8 cellular contexts compared by ENCODE assay signal in the genomic region with DNA sequence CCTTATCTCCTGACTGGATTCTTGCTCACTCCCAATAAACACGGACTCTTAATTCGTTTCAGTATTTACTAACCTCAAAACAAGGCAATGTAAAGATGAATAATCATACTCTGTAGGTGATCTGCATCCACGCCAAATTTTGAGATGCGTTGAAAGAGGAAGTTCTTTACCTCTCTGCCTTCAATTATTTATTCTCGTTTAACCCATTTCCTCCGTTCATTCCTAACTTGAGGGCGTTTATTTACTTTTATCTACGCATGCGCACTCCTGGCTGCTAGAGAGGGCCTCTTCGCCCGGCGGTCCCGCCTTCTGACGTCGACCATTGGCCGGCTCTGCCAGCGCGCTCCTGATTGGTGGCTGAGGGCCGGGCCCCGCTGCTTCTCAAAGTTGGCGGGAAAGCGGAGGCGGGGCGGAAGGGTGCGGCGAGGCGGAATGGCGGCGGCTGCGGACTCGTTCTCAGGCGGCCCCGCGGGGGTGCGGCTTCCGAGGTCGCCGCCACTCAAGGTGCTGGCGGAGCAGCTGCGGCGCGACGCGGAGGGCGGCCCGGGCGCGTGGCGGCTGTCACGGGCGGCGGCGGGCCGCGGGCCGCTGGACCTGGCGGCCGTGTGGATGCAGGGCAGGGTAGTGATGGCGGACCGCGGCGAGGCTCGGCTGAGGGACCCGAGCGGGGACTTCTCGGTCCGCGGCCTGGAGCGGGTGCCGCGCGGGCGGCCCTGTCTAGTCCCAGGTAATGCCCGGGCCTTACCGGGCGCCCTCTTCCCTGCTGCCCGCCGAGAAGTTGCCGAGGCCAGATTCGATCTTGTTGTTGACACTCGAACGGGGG. TPM values are rescaled to one million over a fixed set of nuclear protein-coding genes. Genes with fewer than 3 reads are reported as not detected.
DNase-seq lines count a peak whose midpoint lies in the region; ATAC-seq and TF ChIP-seq lines count a peak whose summit lies in the region.

A gene (plus strand): TSS at position 420 of the 823 bp plus-strand sequence. CDS start 13 bp downstream, at position 433.

- intact Hi-C loops in left ventricle myocardium superior (cut with micrococcal nuclease) = no loop called here
- intact Hi-C loops in psoas muscle (cut with DNase I) = no loop called here
- intact Hi-C loops in uterus (cut with DNase I; ENCODE audit: low total_unique reads) = no loop called here

- H3K36me3 ChIP-seq in psoas muscle (ENCODE audit: insufficient read depth in 1 of 2, low read depth in 1 of 2) (no peaks in the 10 kb centered on the region), uterus (no peaks in the 10 kb centered on the region)

- H3K27ac Mint-ChIP-seq in T-helper 1 cell treated with Interleukin-12 subunit alpha and Interleukin-12 subunit beta and Interleukin-4 antibody, amounts not matched to agents 30 μg/mL and 1 μg/mL, for 36 hours = peak within 1 kb of the TSS; percentile 83

- DNase-seq in NCI-H1694 treated with DMSO at 0.1 percent for 48 hours (lab: John Stamatoyannopoulos, UW) (peak; percentile 94), amniotic stem cell (lab: John Stamatoyannopoulos, UW) (peak; percentile 92), left ventricle myocardium superior (peak; percentile 97), psoas muscle (peak; percentile 96 to 98), uterus (peak; percentile 96 to 97)

- H3K27ac ChIP-seq in psoas muscle (no peak within 1 kb of the TSS), uterus (peak within 1 kb of the TSS in 1 of 2 donors; percentile 62)

- no peaks in the 10 kb centered on the region for H3K27me3 Mint-ChIP-seq in T-helper 1 cell treated with Interleukin-12 subunit alpha and Interleukin-12 subunit beta and Interleukin-4 antibody, amounts not matched to agents 30 μg/mL and 1 μg/mL, for 36 hours (ENCODE audit: low read depth)

- peak; percentile 24 to 41 for TF ChIP-seq POLR2A in uterus (IDR thresholded peaks at IDR 0.05)

- H3K36me3 Mint-ChIP-seq in T-helper 1 cell treated with Interleukin-12 subunit alpha and Interleukin-12 subunit beta and Interleukin-4 antibody, amounts not matched to agents 30 μg/mL and 1 μg/mL, for 36 hours (ENCODE audit: low read depth) = peaks cover 7% of the 10 kb centered on the region

- H3K4me1 Mint-ChIP-seq in T-helper 1 cell treated with Interleukin-12 subunit alpha and Interleukin-12 subunit beta and Interleukin-4 antibody, amounts not matched to agents 30 μg/mL and 1 μg/mL, for 36 hours (ENCODE audit: low read depth) = peaks cover 37% of the 10 kb centered on the region

- H3K27me3 ChIP-seq in psoas muscle (ENCODE audit: insufficient read depth in 3 of 3, low read length in 2 of 3) (no peaks in the 10 kb centered on the region), uterus (no peaks in the 10 kb centered on the region)

- no peaks in the 10 kb centered on the region for H3K9me3 Mint-ChIP-seq in T-helper 1 cell treated with Interleukin-12 subunit alpha and Interleukin-12 subunit beta and Interleukin-4 antibody, amounts not matched to agents 30 μg/mL and 1 μg/mL, for 36 hours

- H3K4me3 Mint-ChIP-seq in T-helper 1 cell treated with Interleukin-12 subunit alpha and Interleukin-12 subunit beta and Interleukin-4 antibody, amounts not matched to agents 30 μg/mL and 1 μg/mL, for 36 hours = peak within 1 kb of the TSS; percentile 95

- H3K9me3 ChIP-seq in psoas muscle (no peaks in the 10 kb centered on the region), uterus (no peaks in the 10 kb centered on the region)

- TF ChIP-seq CTCF in psoas muscle (IDR thresholded peaks at IDR 0.05) (no peak), uterus (IDR thresholded peaks at IDR 0.05) (peak in 1 of 4 experiments; percentile 24)

- H3K4me1 ChIP-seq in psoas muscle (peaks cover 5% of the 10 kb centered on the region), uterus (peaks cover 0 to 14% of the 10 kb centered on the region in 2 donors)

- ATAC-seq in GM18499 (IDR thresholded peaks at IDR 0.05; ENCODE audit: insufficient read depth, unreplicated experiment) = peak; percentile 69
- peak; percentile 97 for ATAC-seq in HG02938 (IDR thresholded peaks at IDR 0.05; ENCODE audit: unreplicated experiment)
- peak; percentile 99 for ATAC-seq in left ventricle myocardium superior
- ATAC-seq in psoas muscle = peak; percentile 99 to 100 (median 99)

- peak within 1 kb of the TSS; percentile 70 for H3K4me3 ChIP-seq in psoas muscle
- H3K4me3 ChIP-seq in uterus = peak within 1 kb of the TSS; percentile 37 to 49

- WGBS in psoas muscle, 3 donors = 0 to 1% (median 0%) methylated on average over 61 to 82 of the region's 82 CpGs

RNA-seq across cellular contexts. Expression of the gene that starts here (rescaled TPM):
- total RNA-seq in left ventricle myocardium superior (0.45 TPM), psoas muscle (under 1 TPM in 2 of 4 donors, not detected in 2; 0.16 to 0.64 TPM), uterus (10 to 100 TPM in 1 of 4 donors, under 1 TPM in 1, not detected in 2; 0.49 to 15.3 TPM)
- under 1 TPM; 0.11 to 0.35 (median 0.23) TPM for polyA plus RNA-seq in psoas muscle

Comparison
In these comparisons a context has a peak if more than half of its experiments do, and no peak if none do; other contexts are left out.
1. Peak in DNase-seq and ATAC-seq in left ventricle myocardium superior; RNA of the gene not detected or under 1 TPM.
2. Peak in DNase-seq, ATAC-seq and H3K4me3 ChIP-seq in psoas muscle; RNA of the gene not detected or under 1 TPM.